ENCODE assay signal across 8 cellular contexts in genomic region chr17:1087381-1088241, GRCh38.
DNase-seq lines count a peak whose midpoint lies in the region; ATAC-seq and TF ChIP-seq lines count a peak whose summit lies in the region.

No MANE protein-coding gene starts in this region.

- ATAC-seq in lower lobe of right lung (peak; percentile 83 to 86), upper lobe of right lung (peak; percentile 71), HG02678 (IDR thresholded peaks at IDR 0.05; ENCODE audit: unreplicated experiment) (no peak), HG03159 (IDR thresholded peaks at IDR 0.05; ENCODE audit: unreplicated experiment) (no peak), GM18520 (IDR thresholded peaks at IDR 0.05; ENCODE audit: unreplicated experiment) (no peak)

- no peaks in the 10 kb centered on the region for H3K9me3 Mint-ChIP-seq in chondrocyte (ENCODE audit: low read depth)

- no peaks in the 10 kb centered on the region for H3K9me3 ChIP-seq in lower lobe of right lung
- H3K9me3 ChIP-seq in upper lobe of right lung, result no peaks in the 10 kb centered on the region

- H3K27me3 ChIP-seq in lower lobe of right lung (ENCODE audit: low read depth) (no peaks in the 10 kb centered on the region), upper lobe of right lung (no peaks in the 10 kb centered on the region)

- H3K4me3 Mint-ChIP-seq in chondrocyte (ENCODE audit: unreplicated experiment), result peak overlapping the region; percentile 19

- TF ChIP-seq CTCF in chondrocyte (IDR thresholded peaks at IDR 0.05) (no peak), lower lobe of right lung (IDR thresholded peaks at IDR 0.05) (no peak), upper lobe of right lung (IDR thresholded peaks at IDR 0.05) (no peak)

- peak; percentile 96 for DNase-seq in DMS53 (lab: John Stamatoyannopoulos, UW)
- peak; percentile 71 for DNase-seq in NCI-H2196 treated with DMSO at 0.1 percent for 48 hours (lab: John Stamatoyannopoulos, UW; ENCODE audit: unreplicated experiment)
- no peak for DNase-seq in chondrocyte (ENCODE audit: low spot score)
- DNase-seq in lower lobe of right lung, result peak; percentile 83
- peak; percentile 87 for DNase-seq in upper lobe of right lung

- H3K4me3 ChIP-seq in lower lobe of right lung (no peak overlapping the region), upper lobe of right lung (no peak overlapping the region)

- H3K36me3 ChIP-seq in lower lobe of right lung (peaks cover 67% of the 10 kb centered on the region), upper lobe of right lung (peaks cover 35% of the 10 kb centered on the region)

- H3K27ac ChIP-seq in lower lobe of right lung (peak overlapping the region; percentile 86), upper lobe of right lung (peak overlapping the region; percentile 87)

- peaks cover 67% of the 10 kb centered on the region for H3K4me1 ChIP-seq in lower lobe of right lung
- peaks cover 46% of the 10 kb centered on the region for H3K4me1 ChIP-seq in upper lobe of right lung

- peaks cover 18% of the 10 kb centered on the region for H3K36me3 Mint-ChIP-seq in chondrocyte (ENCODE audit: low read depth)

- H3K27me3 Mint-ChIP-seq in chondrocyte (ENCODE audit: low read depth), result no peaks in the 10 kb centered on the region

- peaks cover 18% of the 10 kb centered on the region for H3K4me1 Mint-ChIP-seq in chondrocyte (ENCODE audit: low read depth)

- H3K27ac Mint-ChIP-seq in chondrocyte (ENCODE audit: unreplicated experiment), result peak overlapping the region; percentile 91

- intact Hi-C loops in lower lobe of right lung (cut with DNase I) (no loop called here), upper lobe of right lung (cut with DNase I) (no loop called here)

Comparison
In these comparisons a context has a peak if more than half of its experiments do, and no peak if none do; other contexts are left out.
1. ATAC-seq: peak in lower lobe of right lung (2 of 2) and upper lobe of right lung (single experiment); none in HG02678 (single experiment), HG03159 (single experiment) and GM18520 (single experiment).